Comparison of ENCODE assay signal across 8 cellular contexts in genomic region chrX:9464435-9465371, GRCh38. TPM values are rescaled to one million over a fixed set of nuclear protein-coding genes. Genes with fewer than 3 reads are reported as not detected.
DNase-seq lines count a peak whose midpoint lies in the region; ATAC-seq and TF ChIP-seq lines count a peak whose summit lies in the region.

Gene TBL1X, plus strand, starts transcription at chrX:9465058. Its CDS starts 188,529 bp downstream, at chrX:9653587.

- H3K4me2 ChIP-seq in DOHH2 (ENCODE audit: low read length), result peak within 1 kb of the TSS; percentile 80
- peak within 1 kb of the TSS; percentile 78 for H3K4me2 ChIP-seq in GM23338

- no peak within 1 kb of the TSS for H2AFZ ChIP-seq in GM23338

- H3K4me3 ChIP-seq in DOHH2 (ENCODE audit: low read length) (peak within 1 kb of the TSS; percentile 76), GM23338 (peak within 1 kb of the TSS; percentile 57), ectodermal cell (ENCODE audit: insufficient read depth, low read depth, low read length) (peak within 1 kb of the TSS; percentile 62), lung (peak within 1 kb of the TSS; percentile 63)

- DNase-seq in GM23338 (ENCODE audit: low spot score) (peak; percentile 41), NCI-H2081 treated with DMSO at 0.1 percent for 48 hours (lab: John Stamatoyannopoulos, UW) (peak; percentile 3), lung (ENCODE audit: low spot score) (peak; percentile 34), DMS79 (lab: John Stamatoyannopoulos, UW) (no peak)
- DNase-seq in activated CD4-positive, alpha-beta T cell treated with anti-CD3 and anti-CD28 coated beads, Interleukin-2, amount 50 U/mL, for 4 hours, result peak; percentile 28 to 43
- peak; percentile 69 for DNase-seq in stimulated activated CD8-positive, alpha-beta memory T cell treated with anti-CD3 and anti-CD28 coated beads, Interleukin-4, amount 100 ng/mL, for 48 hours

- TF ChIP-seq CTCF in DOHH2 (IDR thresholded peaks at IDR 0.05; ENCODE audit: low read depth, low read length, poor library complexity, severe bottlenecking) (no peak), GM23338 (conservative IDR thresholded peaks at IDR 0.05; ENCODE audit: low read depth in 2 of 2) (no peak), lung (IDR thresholded peaks at IDR 0.05; ENCODE audit: control extremely low read depth, extremely low read depth) (no peak)

- H3K27ac Mint-ChIP-seq in GM23338, result peak within 1 kb of the TSS; percentile 52; the same call in 1 of the 2 replicates

- H3K79me2 ChIP-seq in DOHH2 (ENCODE audit: control insufficient read depth, low read length) (peaks cover 41% of the 10 kb centered on the region), GM23338 (replicated peaks; ENCODE audit: insufficient read depth) (peaks cover 35% of the 10 kb centered on the region)

- H3K9me3 ChIP-seq in DOHH2 (ENCODE audit: control insufficient read depth, insufficient read depth, low read length) (no peaks in the 10 kb centered on the region), ectodermal cell (ENCODE audit: control insufficient read depth, low read length) (no peaks in the 10 kb centered on the region), lung (ENCODE audit: control insufficient read depth in 2 of 2, insufficient read depth in 1 of 2, low read length in 1 of 2) (no peaks in the 10 kb centered on the region)

- H3K9me2 ChIP-seq in DOHH2 (replicated peaks; ENCODE audit: control insufficient read depth, low read length) (no peaks in the 10 kb centered on the region), GM23338 (ENCODE audit: insufficient read depth) (no peaks in the 10 kb centered on the region)

- H3K36me3 Mint-ChIP-seq in GM23338 (ENCODE audit: low read depth), result peaks cover 7% of the 10 kb centered on the region; the same call in 2 of the 3 replicates

- H3K27me3 ChIP-seq in DOHH2 (ENCODE audit: control insufficient read depth, low read length) (no peaks in the 10 kb centered on the region), GM23338 (ENCODE audit: insufficient read depth) (peaks cover 13% of the 10 kb centered on the region; the same call in 1 of the 2 replicates), ectodermal cell (ENCODE audit: control insufficient read depth, insufficient read depth, low read length, poor library complexity, severe bottlenecking) (no peaks in the 10 kb centered on the region), lung (ENCODE audit: control insufficient read depth, insufficient read depth) (peaks cover 6% of the 10 kb centered on the region)

- H3K9me3 Mint-ChIP-seq in GM23338, result no peaks in the 10 kb centered on the region; the same call in 1 of the 3 replicates

- WGBS in ectodermal cell, 2 experiments, result 0 to 1% methylated on average over 99 of the region's 99 CpGs
- 3 to 4% methylated on average over 29 to 99 of the region's 99 CpGs for WGBS in lung, 2 donors

- H3K4me3 Mint-ChIP-seq in GM23338, result peak within 1 kb of the TSS; percentile 71

- H3K36me3 ChIP-seq in DOHH2 (ENCODE audit: control insufficient read depth, low read length) (0 out of 2 replicates have a peak, but pooled peaks cover 3% of the 10 kb centered on the region), GM23338 (ENCODE audit: insufficient read depth) (no peaks in the 10 kb centered on the region), ectodermal cell (ENCODE audit: control insufficient read depth, insufficient read depth, low read length) (no peaks in the 10 kb centered on the region), lung (ENCODE audit: control insufficient read depth in 2 of 2, insufficient read depth in 2 of 2, low read length in 2 of 2) (no peaks in the 10 kb centered on the region)

- peak; percentile 2; the same call in 2 of the 3 replicates for ATAC-seq in GM23338
- peak; percentile 28 for ATAC-seq in lung (ENCODE audit: insufficient read depth, low FRiP score)

- H3F3A ChIP-seq in DOHH2 (ENCODE audit: control insufficient read depth, insufficient read depth) (0 out of 2 replicates have a peak, but pooled peaks cover 3% of the 10 kb centered on the region), GM23338 (replicated peaks; ENCODE audit: low read depth) (no peaks in the 10 kb centered on the region)

- H4K20me1 ChIP-seq in DOHH2 (ENCODE audit: control insufficient read depth, insufficient read depth, low read depth, low read length) (no peaks in the 10 kb centered on the region; the same call in 1 of the 2 replicates), GM23338 (replicated peaks; ENCODE audit: insufficient read depth) (no peaks in the 10 kb centered on the region; the same call in 1 of the 2 replicates)

- H3K4me1 ChIP-seq in DOHH2 (ENCODE audit: control insufficient read depth, low read length) (peaks cover 35% of the 10 kb centered on the region), GM23338 (ENCODE audit: insufficient read depth) (peaks cover 23% of the 10 kb centered on the region), ectodermal cell (ENCODE audit: control insufficient read depth, insufficient read depth, low read length) (no peaks in the 10 kb centered on the region), lung (ENCODE audit: control insufficient read depth in 2 of 2, insufficient read depth in 2 of 2, low read length in 2 of 2) (peaks cover 0 to 4% of the 10 kb centered on the region in 2 donors)

- peaks cover 21% of the 10 kb centered on the region for H3K4me1 Mint-ChIP-seq in GM23338

- no peaks in the 10 kb centered on the region for H3K27me3 Mint-ChIP-seq in GM23338 (ENCODE audit: insufficient read depth, low read depth, poor library complexity)

- peak within 1 kb of the TSS; percentile 94 for H3K27ac ChIP-seq in DOHH2 (ENCODE audit: low read depth, low read length)
- H3K27ac ChIP-seq in GM23338 (ENCODE audit: low read depth), result peak within 1 kb of the TSS; percentile 90; the same call in 1 of the 2 replicates
- no peak within 1 kb of the TSS for H3K27ac ChIP-seq in ectodermal cell (ENCODE audit: insufficient read depth, low read depth, low read length, poor library complexity, severe bottlenecking)
- H3K27ac ChIP-seq in lung (ENCODE audit: low read depth in 1 of 2, low read length in 1 of 2), result peak within 1 kb of the TSS; percentile 68 to 79

TF ChIP-seq in GM23338, 12 proteins besides CTCF, POLR2A, EP300 and RAD21 (continues in another document):
- TF ChIP-seq EZH2phosphoT487 (IDR thresholded peaks at IDR 0.05; ENCODE audit: unreplicated experiment) (no peak), ZNF331 (CRISPR knock-in tag; IDR thresholded peaks at IDR 0.05; ENCODE audit: low read depth) (no peak), POLR2AphosphoS5 (IDR thresholded peaks at IDR 0.05; ENCODE audit: low read depth) (no peak), CREB1 (CRISPR knock-in tag; IDR thresholded peaks at IDR 0.05; ENCODE audit: low read depth) (no peak)

RNA-seq across cellular contexts. Expression of gene TBL1X, which starts in this region (rescaled TPM):
- 26.9 and 29.9 TPM in 2 replicates for total RNA-seq in GM23338 (2014; rRNA removed; shearing (Covaris generic))
- polyA plus RNA-seq in GM23338 (2016; fragmentation: Nextera tagmentation; extraction: Ambion mirVana), result 8.7 and 10.7 TPM in 2 replicates
- polyA plus RNA-seq in ectodermal cell (2013, experiment 1 of 4), result 53.0 TPM
- polyA plus RNA-seq in ectodermal cell (2013, experiment 2 of 4), result 65.6 TPM
- polyA plus RNA-seq in ectodermal cell (2013, experiment 3 of 4), result 44.0 TPM
- polyA plus RNA-seq in ectodermal cell (2013, experiment 4 of 4), result 45.5 TPM
- 10 to 100 TPM; 16.0 to 21.7 TPM for total RNA-seq in lung
- polyA plus RNA-seq in lung, result 10 to 100 TPM in 1 of 2 donors, 1 to 10 TPM in 1; 2.3 to 10.6 TPM
